ENCODE assay signal across 8 cellular contexts in genomic region chr11:40293655-40294342, GRCh38.
A peak's percentile ranks its signal among the peaks of the same experiment; 100 is the strongest.
DNase-seq lines count a peak whose midpoint lies in the region; ATAC-seq and TF ChIP-seq lines count a peak whose summit lies in the region.

No MANE protein-coding gene starts in this region.

- H3K9me3 Mint-ChIP-seq in dendritic cell treated with granulocyte-macrophage colony-stimulating factor and Interleukin-4, amounts not matched to agents 40 ng/mL and 50 ng/mL, for 4 days = peaks cover 7% of the 10 kb centered on the region

- no peaks in the 10 kb centered on the region for H3K9me3 ChIP-seq in MM.1S (replicated peaks; ENCODE audit: insufficient read depth, low read length)

- peak; percentile 61 for DNase-seq in GM10266 (ENCODE audit: extremely low spot score)
- peak; percentile 56 for DNase-seq in HFF-Myc (ENCODE audit: extremely low read depth, low read depth)
- peak; percentile 20 for DNase-seq in MM.1S
- peak; percentile 74 for DNase-seq in SKM-1 treated with dmso at 0.1 percent for 144 hours (lab: John Stamatoyannopoulos, UW; ENCODE audit: unreplicated experiment)
- DNase-seq in left colon = peak in 1 of 2 donors; percentile 34
- DNase-seq in stimulated activated CD4-positive, alpha-beta T cell treated with anti-CD3 and anti-CD28 coated beads, Interleukin-4, amount 100 ng/mL, for 1 hour = peak; percentile 19

- H3K4me3 Mint-ChIP-seq in dendritic cell treated with granulocyte-macrophage colony-stimulating factor and Interleukin-4, amounts not matched to agents 40 ng/mL and 50 ng/mL, for 4 days = peak overlapping the region; percentile 56

- no peaks in the 10 kb centered on the region for H3K79me2 ChIP-seq in MM.1S (ENCODE audit: low read length)

- no peaks in the 10 kb centered on the region for H3K36me3 Mint-ChIP-seq in dendritic cell treated with granulocyte-macrophage colony-stimulating factor and Interleukin-4, amounts not matched to agents 40 ng/mL and 50 ng/mL, for 4 days (ENCODE audit: low read depth)

- H3K27ac ChIP-seq in 22Rv1 (peak overlapping the region; percentile 51), MM.1S (ENCODE audit: low read length) (no peak overlapping the region)

- intact Hi-C loops in dendritic cell treated with granulocyte-macrophage colony-stimulating factor and Interleukin-4, amounts not matched to agents 40 ng/mL and 50 ng/mL, for 4 days (cut with micrococcal nuclease) = no loop called here
- intact Hi-C loops in left colon (cut with DNase I, micrococcal nuclease) = no loop called here

- H3F3A ChIP-seq in MM.1S (ENCODE audit: insufficient read depth, low read length) = no peaks in the 10 kb centered on the region

- ATAC-seq in left colon = peak; percentile 67

- H3K27me3 ChIP-seq in MM.1S (replicated peaks; ENCODE audit: insufficient read depth, low read length) = no peaks in the 10 kb centered on the region

- H4K20me1 ChIP-seq in MM.1S (ENCODE audit: insufficient read depth, low read length) = no peaks in the 10 kb centered on the region

- no peak overlapping the region for H2AFZ ChIP-seq in MM.1S (ENCODE audit: low read length)

- H3K9me2 ChIP-seq in MM.1S (replicated peaks; ENCODE audit: insufficient read depth, low read length) = no peaks in the 10 kb centered on the region

- TF ChIP-seq CTCF in 22Rv1 (IDR thresholded peaks at IDR 0.05) (peak; percentile 89), GM10266 (IDR thresholded peaks at IDR 0.05; ENCODE audit: control insufficient read depth, insufficient read depth, low read depth, missing control alignments) (peak; percentile 86), HFF-Myc (IDR thresholded peaks at IDR 0.05; ENCODE audit: low read depth, low read length, missing control alignments) (peak; percentile 95), MM.1S (IDR thresholded peaks at IDR 0.05; ENCODE audit: low read length) (peak; percentile 88)

- no peaks in the 10 kb centered on the region for H3K4me1 ChIP-seq in MM.1S (ENCODE audit: low read length)

- H3K4me2 ChIP-seq in MM.1S (ENCODE audit: low read depth, low read length) = no peak overlapping the region

- H3K4me3 ChIP-seq in HFF-Myc (replicated peaks; ENCODE audit: low read depth, low read length) (peak overlapping the region; percentile 47), MM.1S (ENCODE audit: low read length) (no peak overlapping the region)

- no peak overlapping the region for H3K27ac Mint-ChIP-seq in dendritic cell treated with granulocyte-macrophage colony-stimulating factor and Interleukin-4, amounts not matched to agents 40 ng/mL and 50 ng/mL, for 4 days

- H3K9ac ChIP-seq in MM.1S (ENCODE audit: low read length) = no peak overlapping the region

- peaks cover 11% of the 10 kb centered on the region for H3K4me1 Mint-ChIP-seq in dendritic cell treated with granulocyte-macrophage colony-stimulating factor and Interleukin-4, amounts not matched to agents 40 ng/mL and 50 ng/mL, for 4 days (ENCODE audit: low read depth)

- H3K27me3 Mint-ChIP-seq in dendritic cell treated with granulocyte-macrophage colony-stimulating factor and Interleukin-4, amounts not matched to agents 40 ng/mL and 50 ng/mL, for 4 days = peaks cover 34% of the 10 kb centered on the region

- no peaks in the 10 kb centered on the region for H3K36me3 ChIP-seq in MM.1S (replicated peaks; ENCODE audit: insufficient read depth, low read length)
